10 cellular contexts compared by ENCODE assay signal in genomic region chr4:141654098-141654497, GRCh38. TPM values are rescaled to one million over a fixed set of nuclear protein-coding genes. Genes with fewer than 3 reads are reported as not detected.
DNase-seq lines count a peak whose midpoint lies in the region; ATAC-seq and TF ChIP-seq lines count a peak whose summit lies in the region.
"Had no signal": no experiment of that assay in that cellular context is flagged by ENCODE, and none has a peak within 500 bp of the region (broad histone marks: within the 10 kb centered on the region; RNA-seq: fewer than 3 reads in every experiment).

No MANE protein-coding gene starts in this region.

- H3K27ac ChIP-seq in lung (ENCODE audit: low read depth in 1 of 2, low read length in 1 of 2) = no peak overlapping the region

- peaks cover 3 to 11% of the 10 kb centered on the region in 2 donors for H3K4me1 ChIP-seq in lung (ENCODE audit: control insufficient read depth in 2 of 2, insufficient read depth in 2 of 2, low read length in 2 of 2)

- no peak overlapping the region for H3K4me3 ChIP-seq in cardiac fibroblast (replicated peaks in 1 of 2; ENCODE audit: low read depth in 2 of 2, low read length in 2 of 2)
- H3K4me3 ChIP-seq in lung = no peak overlapping the region

- no peaks in the 10 kb centered on the region for H3K36me3 ChIP-seq in lung (ENCODE audit: control insufficient read depth in 2 of 2, insufficient read depth in 2 of 2, low read length in 2 of 2)

- DNase-seq in COLO668 (lab: John Stamatoyannopoulos, UW; ENCODE audit: unreplicated experiment) = peak; percentile 20
- DNase-seq in KBM-7 = peak; percentile 9
- DNase-seq in cardiac fibroblast (ENCODE audit: low read depth in 2 of 2) = peak; percentile 54 to 82
- DNase-seq in lung (ENCODE audit: low spot score) = no peak
- DNase-seq in activated CD4-positive, alpha-beta memory T cell treated with anti-CD3 and anti-CD28 coated beads for 36 hours = no peak
- DNase-seq in NCI-H128 (lab: John Stamatoyannopoulos, UW; ENCODE audit: unreplicated experiment) = no peak
- DNase-seq in GOT3 (lab: John Stamatoyannopoulos, UW) = no peak
- DNase-seq: stimulated activated naive CD4-positive, alpha-beta T cell treated with Interleukin-2 at 50 U/mL for 16 hours had no signal

- H3K9me3 Mint-ChIP-seq in activated CD4-positive, alpha-beta memory T cell treated with anti-CD3 and anti-CD28 coated beads for 36 hours = no peaks in the 10 kb centered on the region
- H3K9me3 Mint-ChIP-seq: memory B cell had no signal

- H3K27ac Mint-ChIP-seq in activated CD4-positive, alpha-beta memory T cell treated with anti-CD3 and anti-CD28 coated beads for 36 hours = no peak overlapping the region
- H3K27ac Mint-ChIP-seq: memory B cell had no signal

- POLR2A ChIA-PET in activated CD4-positive, alpha-beta memory T cell treated with anti-CD3 and anti-CD28 coated beads for 36 hours (lab: Charles Lee) = no interaction called here

- in situ Hi-C loops in KBM-7 (cut with MboI; ENCODE audit: low pct_unique_long_range_greater_than_20kb, low sequenced_read_pairs) = no loop called here

- no peaks in the 10 kb centered on the region for H3K4me1 Mint-ChIP-seq in activated CD4-positive, alpha-beta memory T cell treated with anti-CD3 and anti-CD28 coated beads for 36 hours (ENCODE audit: low read depth)

- intact Hi-C loops in activated CD4-positive, alpha-beta memory T cell treated with anti-CD3 and anti-CD28 coated beads for 36 hours (cut with micrococcal nuclease) = no loop called here

- no peak overlapping the region for H3K4me3 Mint-ChIP-seq in activated CD4-positive, alpha-beta memory T cell treated with anti-CD3 and anti-CD28 coated beads for 36 hours
- H3K4me3 Mint-ChIP-seq: memory B cell had no signal

- H3K27me3 Mint-ChIP-seq in activated CD4-positive, alpha-beta memory T cell treated with anti-CD3 and anti-CD28 coated beads for 36 hours = no peaks in the 10 kb centered on the region
- H3K27me3 Mint-ChIP-seq: memory B cell had no signal

- no peaks in the 10 kb centered on the region for H3K9me3 ChIP-seq in lung (ENCODE audit: control insufficient read depth in 2 of 2, insufficient read depth in 1 of 2, low read length in 1 of 2)

- TF ChIP-seq CTCF in cardiac fibroblast (IDR thresholded peaks at IDR 0.05; ENCODE audit: low read depth, low read length) (peak; percentile 65), lung (IDR thresholded peaks at IDR 0.05; ENCODE audit: control extremely low read depth, extremely low read depth) (peak; percentile 14)

- CTCF ChIA-PET in activated CD4-positive, alpha-beta memory T cell treated with anti-CD3 and anti-CD28 coated beads for 36 hours (lab: Charles Lee) = no interaction called here

- ATAC-seq in lung (ENCODE audit: insufficient read depth, low FRiP score) (peak; percentile 11), HG02610 (IDR thresholded peaks at IDR 0.05; ENCODE audit: unreplicated experiment) (no peak)

- no peaks in the 10 kb centered on the region for H3K36me3 Mint-ChIP-seq in activated CD4-positive, alpha-beta memory T cell treated with anti-CD3 and anti-CD28 coated beads for 36 hours

- no peaks in the 10 kb centered on the region for H3K27me3 ChIP-seq in lung (ENCODE audit: control insufficient read depth, insufficient read depth)

RNA-seq across cellular contexts. Expression of gene IL15, which starts 17.7 kb away (rescaled TPM):
- total RNA-seq in lung = 10 to 100 TPM in 1 of 2 donors, 1 to 10 TPM in 1; 5.6 to 10.6 TPM
- polyA plus RNA-seq in lung = 10 to 100 TPM in 1 of 2 donors, 1 to 10 TPM in 1; 4.7 to 12.5 TPM
- total RNA-seq in activated CD4-positive, alpha-beta memory T cell treated with anti-CD3 and anti-CD28 coated beads for 36 hours = 1 to 10 TPM; 1.4 to 2.2 TPM

Comparison
In these comparisons a context has a peak if more than half of its experiments do, and no peak if none do; other contexts are left out.
1. DNase-seq: peak in COLO668 (single experiment), KBM-7 (single experiment) and cardiac fibroblast (2 of 2); none in lung (single experiment), activated CD4-positive, alpha-beta memory T cell treated with anti-CD3 and anti-CD28 coated beads for 36 hours (single experiment), NCI-H128 (single experiment) and GOT3 (single experiment).